In genomic region chr1:48093696-48094518, GRCh38 we compare ENCODE assay signal across 8 cellular contexts.
DNase-seq lines count a peak whose midpoint lies in the region; ATAC-seq and TF ChIP-seq lines count a peak whose summit lies in the region.

No MANE protein-coding gene starts in this region.

- H3K27ac Mint-ChIP-seq in activated T-helper 2 cell treated with anti-CD3 and anti-CD28 coated beads, Interferon-gamma antibody, Interleukin-2, Interleukin-4, amounts not matched to agents 10 μg/mL and 5 μg/mL and 100 μg/mL, durations not matched to agents 14 hours and 24 hours and 36 hours = no peak overlapping the region
- H3K27ac Mint-ChIP-seq in glutamatergic neuron (ENCODE audit: unreplicated experiment) = no peak overlapping the region

- no peak overlapping the region for H3K4me3 ChIP-seq in KMS-11 (IDR thresholded peaks at IDR 0.05; ENCODE audit: insufficient read depth, low read depth, low read length)
- no peak overlapping the region for H3K4me3 ChIP-seq in retinal pigment epithelial cell (ENCODE audit: low read length)

- ATAC-seq in GM21723 (IDR thresholded peaks at IDR 0.05; ENCODE audit: unreplicated experiment) (peak; percentile 94), GM18517 (IDR thresholded peaks at IDR 0.05; ENCODE audit: unreplicated experiment) (no peak)

- no peak overlapping the region for H3K27ac ChIP-seq in KMS-11

- DNase-seq in Daoy (ENCODE audit: low read depth) = peak; percentile 76
- DNase-seq in RPMI7951 (ENCODE audit: low read depth) = peak; percentile 30
- peak; percentile 55 for DNase-seq in activated T-helper 2 cell treated with anti-CD3 and anti-CD28 coated beads, Interferon-gamma antibody, Interleukin-2, Interleukin-4, amounts not matched to agents 10 μg/mL and 5 μg/mL and 100 μg/mL, durations not matched to agents 14 hours and 24 hours and 36 hours (ENCODE audit: low spot score)
- DNase-seq in glutamatergic neuron = peak; percentile 80
- DNase-seq in retinal pigment epithelial cell (ENCODE audit: low read depth) = no peak

- no peak overlapping the region for H3K9ac ChIP-seq in KMS-11

- peaks cover 13% of the 10 kb centered on the region for H3K27me3 Mint-ChIP-seq in activated T-helper 2 cell treated with anti-CD3 and anti-CD28 coated beads, Interferon-gamma antibody, Interleukin-2, Interleukin-4, amounts not matched to agents 10 μg/mL and 5 μg/mL and 100 μg/mL, durations not matched to agents 14 hours and 24 hours and 36 hours (ENCODE audit: low read depth)
- H3K27me3 Mint-ChIP-seq in glutamatergic neuron (ENCODE audit: unreplicated experiment) = no peaks in the 10 kb centered on the region

- no peak overlapping the region for H3K4me2 ChIP-seq in KMS-11

- H3K36me3 Mint-ChIP-seq in activated T-helper 2 cell treated with anti-CD3 and anti-CD28 coated beads, Interferon-gamma antibody, Interleukin-2, Interleukin-4, amounts not matched to agents 10 μg/mL and 5 μg/mL and 100 μg/mL, durations not matched to agents 14 hours and 24 hours and 36 hours (ENCODE audit: low read depth) = no peaks in the 10 kb centered on the region
- H3K36me3 Mint-ChIP-seq in glutamatergic neuron (ENCODE audit: unreplicated experiment) = peaks cover 7% of the 10 kb centered on the region

- no peaks in the 10 kb centered on the region for H3K9me3 Mint-ChIP-seq in activated T-helper 2 cell treated with anti-CD3 and anti-CD28 coated beads, Interferon-gamma antibody, Interleukin-2, Interleukin-4, amounts not matched to agents 10 μg/mL and 5 μg/mL and 100 μg/mL, durations not matched to agents 14 hours and 24 hours and 36 hours
- no peaks in the 10 kb centered on the region for H3K9me3 Mint-ChIP-seq in glutamatergic neuron (ENCODE audit: unreplicated experiment)

- H3K4me1 ChIP-seq in KMS-11 (ENCODE audit: low read depth, poor library complexity, severe bottlenecking) = no peaks in the 10 kb centered on the region

- intact Hi-C loops in activated T-helper 2 cell treated with anti-CD3 and anti-CD28 coated beads, Interferon-gamma antibody, Interleukin-2, Interleukin-4, amounts not matched to agents 10 μg/mL and 5 μg/mL and 100 μg/mL, durations not matched to agents 14 hours and 24 hours and 36 hours (cut with micrococcal nuclease) = loop anchor here (5.0 kb wide), 2 partner anchors 108 to 143 kb away; no protein-coding TSS in a partner anchor

- H3K36me3 ChIP-seq in KMS-11 (ENCODE audit: insufficient read depth) = no peaks in the 10 kb centered on the region

- peak; percentile 75 for TF ChIP-seq CTCF in KMS-11 (conservative IDR thresholded peaks at IDR 0.05; ENCODE audit: low read depth, low read length)
- TF ChIP-seq CTCF in glutamatergic neuron (IDR thresholded peaks at IDR 0.05; ENCODE audit: partially characterized antibody, unreplicated experiment) = peak; percentile 95
- peak; percentile 96 for TF ChIP-seq CTCF in retinal pigment epithelial cell (conservative IDR thresholded peaks at IDR 0.05; ENCODE audit: low read depth, low read length)

- H2AFZ ChIP-seq in KMS-11 (ENCODE audit: low read depth) = no peak overlapping the region

- no peaks in the 10 kb centered on the region for H3K79me2 ChIP-seq in KMS-11 (ENCODE audit: insufficient read depth, low read depth)

- H4K20me1 ChIP-seq in KMS-11 (ENCODE audit: insufficient read depth) = no peaks in the 10 kb centered on the region

- H3K4me1 Mint-ChIP-seq in activated T-helper 2 cell treated with anti-CD3 and anti-CD28 coated beads, Interferon-gamma antibody, Interleukin-2, Interleukin-4, amounts not matched to agents 10 μg/mL and 5 μg/mL and 100 μg/mL, durations not matched to agents 14 hours and 24 hours and 36 hours (ENCODE audit: low read depth) = no peaks in the 10 kb centered on the region
- H3K4me1 Mint-ChIP-seq in glutamatergic neuron (ENCODE audit: low read depth, unreplicated experiment) = no peaks in the 10 kb centered on the region

- no peaks in the 10 kb centered on the region for H3K27me3 ChIP-seq in KMS-11 (ENCODE audit: insufficient read depth, low read depth)

- no peak overlapping the region for H3K4me3 Mint-ChIP-seq in activated T-helper 2 cell treated with anti-CD3 and anti-CD28 coated beads, Interferon-gamma antibody, Interleukin-2, Interleukin-4, amounts not matched to agents 10 μg/mL and 5 μg/mL and 100 μg/mL, durations not matched to agents 14 hours and 24 hours and 36 hours (ENCODE audit: low read depth)
- no peak overlapping the region for H3K4me3 Mint-ChIP-seq in glutamatergic neuron (ENCODE audit: unreplicated experiment)
